13 cellular contexts compared by ENCODE assay signal in genomic region chr7:25995893-25996529, GRCh38.
DNase-seq lines count a peak whose midpoint lies in the region; ATAC-seq and TF ChIP-seq lines count a peak whose summit lies in the region.
"Had no signal": no experiment of that assay in that cellular context is flagged by ENCODE, and none has a peak within 500 bp of the region (broad histone marks: within the 10 kb centered on the region; RNA-seq: fewer than 3 reads in every experiment).

No MANE protein-coding gene starts in this region.

- no peak overlapping the region for H3K27ac ChIP-seq in liver (ENCODE audit: low read depth in 1 of 2, low read length in 2 of 2)
- H3K27ac ChIP-seq in left lung: no peak overlapping the region
- H3K27ac ChIP-seq: BLaER1, esophagus squamous epithelium, SK-N-MC had no signal

- peak in 1 of 2 donors; percentile 32 for TF ChIP-seq RAD21 in liver (IDR thresholded peaks at IDR 0.05)

- 55% methylated on average over 7 of the region's 7 CpGs for WGBS in liver

- H3K27me3 Mint-ChIP-seq in effector memory CD8-positive, alpha-beta T cell: peaks cover 13 to 34% of the 10 kb centered on the region in 2 donors

- intact Hi-C loops in left lung (cut with DNase I): no loop called here

- ATAC-seq in effector memory CD8-positive, alpha-beta T cell (replicated peaks): no peak
- ATAC-seq in HG03521 (IDR thresholded peaks at IDR 0.05; ENCODE audit: unreplicated experiment) (no peak), left lung (no peak)
- ATAC-seq: naive thymus-derived CD4-positive, alpha-beta T cell had no signal

- no peaks in the 10 kb centered on the region for H3K9me3 Mint-ChIP-seq in effector memory CD8-positive, alpha-beta T cell
- H3K9me3 Mint-ChIP-seq: naive thymus-derived CD4-positive, alpha-beta T cell had no signal

- DNase-seq in DMS153 treated with DMSO at 0.1 percent for 48 hours (lab: John Stamatoyannopoulos, UW; ENCODE audit: unreplicated experiment) (peak; percentile 46), HT-29 (ENCODE audit: low spot score) (peak; percentile 40), SK-MEL-5 (ENCODE audit: low read depth, low spot score) (peak; percentile 76), NCI-H345 treated with DMSO at 0.1 percent for 48 hours (lab: John Stamatoyannopoulos, UW; ENCODE audit: unreplicated experiment) (no peak), left lung (no peak)
- DNase-seq in effector memory CD8-positive, alpha-beta T cell: no peak
- DNase-seq: esophagus squamous epithelium; naive thymus-derived CD4-positive, alpha-beta T cell; NCI-H1048 had no signal

- no peak overlapping the region for H3K4me3 ChIP-seq in liver (ENCODE audit: low read depth in 1 of 3, low read length in 3 of 3)
- H3K4me3 ChIP-seq in left lung: no peak overlapping the region
- H3K4me3 ChIP-seq: BLaER1, esophagus squamous epithelium, SK-N-MC had no signal

- in situ Hi-C loops in SK-MEL-5 (cut with HindIII; ENCODE audit: low pct_unique_long_range_greater_than_20kb, low sequenced_read_pairs): no loop called here

- no peak overlapping the region for H3K4me3 Mint-ChIP-seq in effector memory CD8-positive, alpha-beta T cell
- H3K4me3 Mint-ChIP-seq: naive thymus-derived CD4-positive, alpha-beta T cell had no signal

- H3K27me3 ChIP-seq in liver (ENCODE audit: control insufficient read depth in 4 of 4, insufficient read depth in 4 of 4, low read length in 3 of 4): no peaks in the 10 kb centered on the region
- H3K27me3 ChIP-seq in left lung: peaks cover 0 to 9% of the 10 kb centered on the region in 2 donors
- H3K27me3 ChIP-seq: BLaER1 had no signal

- TF ChIP-seq CTCF in liver (IDR thresholded peaks at IDR 0.05; ENCODE audit: low read depth, low read length, missing input control) (peak; percentile 12), left lung (IDR thresholded peaks at IDR 0.05) (no peak)

- H3K4me1 ChIP-seq in liver (ENCODE audit: control insufficient read depth in 4 of 4, insufficient read depth in 4 of 4, low read length in 3 of 4): peaks cover 0 to 3% (median 1%) of the 10 kb centered on the region in 4 donors
- H3K4me1 ChIP-seq in left lung: no peaks in the 10 kb centered on the region
- H3K4me1 ChIP-seq: BLaER1, esophagus squamous epithelium had no signal

- no peak overlapping the region for H3K9ac ChIP-seq in liver (ENCODE audit: low read depth in 1 of 2, low read length in 2 of 2)
- H3K9ac ChIP-seq: BLaER1 had no signal

- H3K4me1 Mint-ChIP-seq in effector memory CD8-positive, alpha-beta T cell (ENCODE audit: low read depth in 2 of 2): peaks cover 10 to 14% of the 10 kb centered on the region in 2 donors

- H3K27ac Mint-ChIP-seq in effector memory CD8-positive, alpha-beta T cell: no peak overlapping the region
- H3K27ac Mint-ChIP-seq: naive thymus-derived CD4-positive, alpha-beta T cell had no signal

- H3K36me3 ChIP-seq in liver (ENCODE audit: control insufficient read depth in 4 of 4, insufficient read depth in 3 of 4, low read depth in 1 of 4, low read length in 3 of 4) (no peaks in the 10 kb centered on the region), left lung (no peaks in the 10 kb centered on the region)
- H3K36me3 ChIP-seq: BLaER1, esophagus squamous epithelium had no signal

- H3K9me3 ChIP-seq in liver (ENCODE audit: control insufficient read depth in 4 of 4, low read length in 3 of 4) (no peaks in the 10 kb centered on the region), left lung (no peaks in the 10 kb centered on the region)
- H3K9me3 ChIP-seq: esophagus squamous epithelium had no signal

- H3K36me3 Mint-ChIP-seq in effector memory CD8-positive, alpha-beta T cell (ENCODE audit: insufficient read depth): no peaks in the 10 kb centered on the region
- H3K36me3 Mint-ChIP-seq: naive thymus-derived CD4-positive, alpha-beta T cell had no signal

TF ChIP-seq in liver, 16 proteins besides CTCF, POLR2A, EP300 and RAD21:
- TF ChIP-seq HNF4A (conservative IDR thresholded peaks at IDR 0.05) (peak in 1 of 2 donors; percentile 45), FOXA2 (IDR thresholded peaks at IDR 0.05) (peak; percentile 53), REST (IDR thresholded peaks at IDR 0.05) (no peak), ATF3 (IDR thresholded peaks at IDR 0.05) (no peak)

Comparison
In these comparisons a context has a peak if more than half of its experiments do, and no peak if none do; other contexts are left out.
1. DNase-seq: peak in DMS153 treated with DMSO at 0.1 percent for 48 hours (single experiment), HT-29 (single experiment) and SK-MEL-5 (single experiment); none in effector memory CD8-positive, alpha-beta T cell (0 of 3), NCI-H345 treated with DMSO at 0.1 percent for 48 hours (single experiment) and left lung (0 of 2).